Comparison of ENCODE assay signal across 8 cellular contexts in the genomic region with DNA sequence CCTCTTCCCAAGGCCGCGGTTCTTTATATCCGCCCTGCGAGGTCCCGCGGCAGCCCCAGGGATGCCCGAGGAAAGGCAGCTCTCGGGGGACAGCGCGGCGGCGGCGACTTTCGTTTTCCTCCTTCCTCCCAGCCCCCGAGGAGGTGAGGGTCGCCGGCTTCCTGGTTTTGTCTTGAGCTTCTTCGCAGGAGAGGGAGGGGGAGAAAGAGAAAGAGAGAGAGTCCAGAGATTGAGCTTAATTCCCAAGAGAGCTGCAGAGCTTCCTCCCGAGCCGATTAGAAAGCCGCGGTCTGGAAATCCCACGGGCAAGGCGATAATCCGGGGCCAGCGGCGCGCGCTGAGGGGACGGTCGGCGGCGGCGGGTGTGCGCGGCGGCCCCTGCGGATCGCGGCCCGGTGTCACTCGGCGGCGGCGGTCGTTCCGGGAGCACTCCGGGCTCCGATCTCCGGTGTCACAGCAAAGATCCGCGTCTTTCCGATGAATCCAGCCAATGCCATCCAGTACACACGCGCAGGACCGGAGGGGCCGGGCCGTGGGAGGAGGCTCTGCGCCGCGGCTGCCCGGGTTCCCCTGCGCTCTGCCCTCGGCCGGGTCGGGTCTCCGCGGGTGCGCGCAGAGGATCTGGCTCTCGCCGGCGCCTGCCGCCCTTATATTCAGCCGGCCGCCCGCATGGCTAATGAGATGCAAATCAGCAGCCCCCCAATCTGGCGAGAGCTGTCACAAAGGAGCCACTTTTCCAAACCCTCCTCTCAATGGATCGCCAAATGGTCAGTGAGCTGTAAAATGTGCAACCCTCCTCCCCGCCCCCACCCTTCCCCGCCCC. TPM values are rescaled to one million over a fixed set of nuclear protein-coding genes. Genes with fewer than 3 reads are reported as not detected.
DNase-seq lines count a peak whose midpoint lies in the region; ATAC-seq and TF ChIP-seq lines count a peak whose summit lies in the region.

A gene with protein sequence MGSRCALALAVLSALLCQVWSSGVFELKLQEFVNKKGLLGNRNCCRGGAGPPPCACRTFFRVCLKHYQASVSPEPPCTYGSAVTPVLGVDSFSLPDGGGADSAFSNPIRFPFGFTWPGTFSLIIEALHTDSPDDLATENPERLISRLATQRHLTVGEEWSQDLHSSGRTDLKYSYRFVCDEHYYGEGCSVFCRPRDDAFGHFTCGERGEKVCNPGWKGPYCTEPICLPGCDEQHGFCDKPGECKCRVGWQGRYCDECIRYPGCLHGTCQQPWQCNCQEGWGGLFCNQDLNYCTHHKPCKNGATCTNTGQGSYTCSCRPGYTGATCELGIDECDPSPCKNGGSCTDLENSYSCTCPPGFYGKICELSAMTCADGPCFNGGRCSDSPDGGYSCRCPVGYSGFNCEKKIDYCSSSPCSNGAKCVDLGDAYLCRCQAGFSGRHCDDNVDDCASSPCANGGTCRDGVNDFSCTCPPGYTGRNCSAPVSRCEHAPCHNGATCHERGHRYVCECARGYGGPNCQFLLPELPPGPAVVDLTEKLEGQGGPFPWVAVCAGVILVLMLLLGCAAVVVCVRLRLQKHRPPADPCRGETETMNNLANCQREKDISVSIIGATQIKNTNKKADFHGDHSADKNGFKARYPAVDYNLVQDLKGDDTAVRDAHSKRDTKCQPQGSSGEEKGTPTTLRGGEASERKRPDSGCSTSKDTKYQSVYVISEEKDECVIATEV (minus strand): TSS at position 773 of the 823 bp plus-strand sequence. CDS start 939 bp downstream, outside the sequence.

- H3K4me3 ChIP-seq in GM12864 (ENCODE audit: low read depth, low read length) (peak within 1 kb of the TSS; percentile 61), mesodermal cell (ENCODE audit: extremely low read depth, insufficient read depth, low read length, poor library complexity, severe bottlenecking) (peak within 1 kb of the TSS; percentile 41), testis (peak within 1 kb of the TSS; percentile 61 to 71)

- H3K36me3 Mint-ChIP-seq in endothelial cell (ENCODE audit: low read depth, unreplicated experiment): peaks cover 29% of the 10 kb centered on the region

- ATAC-seq in GM19455 (IDR thresholded peaks at IDR 0.05; ENCODE audit: unreplicated experiment): no peak

- TF ChIP-seq CTCF in GM12864 (IDR thresholded peaks at IDR 0.05; ENCODE audit: low read depth, low read length, missing control alignments) (no peak), endothelial cell (IDR thresholded peaks at IDR 0.05; ENCODE audit: unreplicated experiment) (no peak), testis (IDR thresholded peaks at IDR 0.05) (no peak)

- peaks cover 40% of the 10 kb centered on the region for H3K27me3 Mint-ChIP-seq in endothelial cell (ENCODE audit: unreplicated experiment)

- DNase-seq in GM12864 (ENCODE audit: low read depth) (no peak), NCI-H1105 (lab: John Stamatoyannopoulos, UW) (peak; percentile 95), endothelial cell (ENCODE audit: low spot score) (peak; percentile 85), testis (peak; percentile 40), T-helper 9 cell (no peak)
- peak; percentile 42 for DNase-seq in activated CD4-positive, alpha-beta T cell treated with anti-CD3 and anti-CD28 coated beads for 48 hours

- intact Hi-C loops in testis (cut with DNase I; ENCODE audit: low total_unique reads): loop anchor here (10.0 kb wide), 1 partner anchor 456 kb away; no protein-coding TSS in a partner anchor

- TF ChIP-seq POLR2A in testis (IDR thresholded peaks at IDR 0.05): no peak

- no peaks in the 10 kb centered on the region for H3K9me3 ChIP-seq in mesodermal cell (ENCODE audit: control insufficient read depth, low read length)
- no peaks in the 10 kb centered on the region for H3K9me3 ChIP-seq in testis

- peaks cover 56% of the 10 kb centered on the region for H3K4me1 Mint-ChIP-seq in endothelial cell (ENCODE audit: unreplicated experiment)

- no peaks in the 10 kb centered on the region for H3K27me3 ChIP-seq in testis

- no peaks in the 10 kb centered on the region for H3K9me3 Mint-ChIP-seq in endothelial cell (ENCODE audit: unreplicated experiment)

- peak within 1 kb of the TSS; percentile 88 for H3K27ac Mint-ChIP-seq in endothelial cell (ENCODE audit: unreplicated experiment)

- H3K4me1 ChIP-seq in mesodermal cell (ENCODE audit: control insufficient read depth, insufficient read depth, low read length, poor library complexity, severe bottlenecking) (peaks cover 27% of the 10 kb centered on the region), testis (peaks cover 51% of the 10 kb centered on the region)

- no peak within 1 kb of the TSS for H3K27ac ChIP-seq in mesodermal cell (ENCODE audit: low read depth, low read length, severe bottlenecking)
- H3K27ac ChIP-seq in testis: peak within 1 kb of the TSS in 1 of 2 donors; percentile 30

- H3K4me3 Mint-ChIP-seq in endothelial cell (ENCODE audit: unreplicated experiment): peak within 1 kb of the TSS; percentile 96

- H3K36me3 ChIP-seq in mesodermal cell (ENCODE audit: control insufficient read depth, insufficient read depth, low read length) (no peaks in the 10 kb centered on the region), testis (ENCODE audit: low read depth, missing control alignments) (no peaks in the 10 kb centered on the region)

- 1% methylated on average over 48 to 73 of the region's 81 CpGs for WGBS in mesodermal cell (ENCODE audit: insufficient coverage in 2 of 2), 2 experiments
- 0% methylated on average over 38 to 81 of the region's 81 CpGs for WGBS in testis, 2 donors

RNA-seq across cellular contexts. Expression of the gene that starts here (rescaled TPM):
- total RNA-seq in endothelial cell (ENCODE audit: unreplicated experiment) (59.5 TPM), testis (1 to 10 TPM; 4.6 to 5.5 TPM)
- polyA plus RNA-seq in mesodermal cell (2013, experiment 1 of 2): 3.5 TPM
- 2.6 TPM for polyA plus RNA-seq in mesodermal cell (2013, experiment 2 of 2)
- 2.8 TPM for polyA plus RNA-seq in testis (ENCODE audit: insufficient read depth, low read depth, low replicate concordance)

Comparison
In these comparisons a context has a peak if more than half of its experiments do, and no peak if none do; other contexts are left out.
1. DNase-seq: peak in NCI-H1105 (single experiment), activated CD4-positive, alpha-beta T cell treated with anti-CD3 and anti-CD28 coated beads for 48 hours (single experiment), endothelial cell (single experiment) and testis (single experiment); none in GM12864 (single experiment) and T-helper 9 cell (single experiment).
2. Peak in every context shown above with its lines, with median percentiles within 50 percentile points of each other: H3K4me3 ChIP-seq.